1 cellular context compared by ENCODE assay signal in the genomic region with DNA sequence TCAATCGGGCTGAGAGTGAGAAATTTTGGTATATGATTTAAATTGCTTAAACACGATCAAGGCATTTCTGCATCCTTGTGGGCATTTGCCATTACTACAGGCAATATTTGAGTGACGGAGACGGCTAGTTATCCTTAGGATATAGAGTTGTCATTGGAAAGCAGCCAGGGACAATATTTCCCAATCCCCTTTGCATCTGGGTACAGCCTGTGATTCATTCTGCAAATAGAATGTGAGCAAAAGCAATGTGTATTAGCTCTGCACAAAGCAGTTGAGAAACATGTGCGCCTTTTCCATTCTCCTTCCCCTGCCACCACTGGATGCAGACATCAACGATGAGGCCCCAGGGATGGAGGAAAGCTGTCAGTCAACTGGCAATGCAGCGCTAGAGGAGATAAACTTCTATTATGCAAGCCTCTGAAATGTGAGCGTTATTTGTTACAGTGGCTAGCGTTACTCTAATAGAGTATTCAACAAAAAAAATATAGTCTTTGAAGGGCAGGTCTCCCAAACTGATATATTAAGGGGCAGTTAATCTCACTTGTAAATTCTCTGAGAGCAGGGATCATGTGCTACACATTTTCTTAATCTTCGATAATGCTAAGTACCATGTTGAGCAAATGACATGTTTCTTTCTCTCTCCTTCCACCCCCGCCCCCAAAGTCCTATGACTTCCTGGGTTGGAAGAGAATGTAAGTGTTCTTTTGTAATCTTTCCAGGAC.
TF ChIP-seq lines count a peak whose summit lies in the region.

No MANE protein-coding gene starts in this region.

TF ChIP-seq in HepG2, 621 proteins besides CTCF, POLR2A, EP300 and RAD21 (continued from another document and continues in another):
- peak; percentile 43; the same call in 1 of the 2 replicates for TF ChIP-seq MTERF4 (CRISPR knock-in tag; IDR thresholded peaks at IDR 0.05)
- TF ChIP-seq NCOA1 (CRISPR knock-in tag; IDR thresholded peaks at IDR 0.05), result peak; percentile 92
- TF ChIP-seq, protein P1, sequence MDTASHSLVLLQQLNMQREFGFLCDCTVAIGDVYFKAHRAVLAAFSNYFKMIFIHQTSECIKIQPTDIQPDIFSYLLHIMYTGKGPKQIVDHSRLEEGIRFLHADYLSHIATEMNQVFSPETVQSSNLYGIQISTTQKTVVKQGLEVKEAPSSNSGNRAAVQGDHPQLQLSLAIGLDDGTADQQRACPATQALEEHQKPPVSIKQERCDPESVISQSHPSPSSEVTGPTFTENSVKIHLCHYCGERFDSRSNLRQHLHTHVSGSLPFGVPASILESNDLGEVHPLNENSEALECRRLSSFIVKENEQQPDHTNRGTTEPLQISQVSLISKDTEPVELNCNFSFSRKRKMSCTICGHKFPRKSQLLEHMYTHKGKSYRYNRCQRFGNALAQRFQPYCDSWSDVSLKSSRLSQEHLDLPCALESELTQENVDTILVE (CRISPR knock-in tag; IDR thresholded peaks at IDR 0.05), result peak; percentile 96
- TF ChIP-seq, protein P2, sequence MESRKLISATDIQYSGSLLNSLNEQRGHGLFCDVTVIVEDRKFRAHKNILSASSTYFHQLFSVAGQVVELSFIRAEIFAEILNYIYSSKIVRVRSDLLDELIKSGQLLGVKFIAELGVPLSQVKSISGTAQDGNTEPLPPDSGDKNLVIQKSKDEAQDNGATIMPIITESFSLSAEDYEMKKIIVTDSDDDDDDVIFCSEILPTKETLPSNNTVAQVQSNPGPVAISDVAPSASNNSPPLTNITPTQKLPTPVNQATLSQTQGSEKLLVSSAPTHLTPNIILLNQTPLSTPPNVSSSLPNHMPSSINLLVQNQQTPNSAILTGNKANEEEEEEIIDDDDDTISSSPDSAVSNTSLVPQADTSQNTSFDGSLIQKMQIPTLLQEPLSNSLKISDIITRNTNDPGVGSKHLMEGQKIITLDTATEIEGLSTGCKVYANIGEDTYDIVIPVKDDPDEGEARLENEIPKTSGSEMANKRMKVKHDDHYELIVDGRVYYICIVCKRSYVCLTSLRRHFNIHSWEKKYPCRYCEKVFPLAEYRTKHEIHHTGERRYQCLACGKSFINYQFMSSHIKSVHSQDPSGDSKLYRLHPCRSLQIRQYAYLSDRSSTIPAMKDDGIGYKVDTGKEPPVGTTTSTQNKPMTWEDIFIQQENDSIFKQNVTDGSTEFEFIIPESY (CRISPR knock-in tag; IDR thresholded peaks at IDR 0.05), result peak; percentile 91
- peak; percentile 100 for TF ChIP-seq MEIS2 (CRISPR knock-in tag; IDR thresholded peaks at IDR 0.05)
- no peak for TF ChIP-seq MATR3 (CRISPR knock-in tag; IDR thresholded peaks at IDR 0.05)
- no peak; the same call in 1 of the 2 replicates for TF ChIP-seq CHD4 (IDR thresholded peaks at IDR 0.05; ENCODE audit: borderline replicate concordance, low read length)
- no peak; the same call in 1 of the 2 replicates for TF ChIP-seq MTF1 (CRISPR knock-in tag; IDR thresholded peaks at IDR 0.05)
- TF ChIP-seq FOXP1 (IDR thresholded peaks at IDR 0.05), result peak; percentile 76
- TF ChIP-seq FOXP1 (CRISPR knock-in tag; IDR thresholded peaks at IDR 0.05), result peak; percentile 98
- no peak for TF ChIP-seq TRIM22 (IDR thresholded peaks at IDR 0.05)
- no peak for TF ChIP-seq LRRFIP1 (CRISPR knock-in tag; conservative IDR thresholded peaks at IDR 0.05)
- TF ChIP-seq ZNF160 (CRISPR knock-in tag; IDR thresholded peaks at IDR 0.05), result peak; percentile 93
- peak; percentile 85 for TF ChIP-seq ZMAT3 (CRISPR knock-in tag; conservative IDR thresholded peaks at IDR 0.05)
- no peak for TF ChIP-seq ZFAT (CRISPR knock-in tag; conservative IDR thresholded peaks at IDR 0.05)
- peak; percentile 98 for TF ChIP-seq MXI1 (IDR thresholded peaks at IDR 0.05; ENCODE audit: borderline replicate concordance, low read depth, low read length)
- peak; percentile 48 for TF ChIP-seq MAFF (IDR thresholded peaks at IDR 0.05; ENCODE audit: low read depth, low read length)
- TF ChIP-seq ZFX (CRISPR knock-in tag; IDR thresholded peaks at IDR 0.05; ENCODE audit: low read depth), result peak; percentile 60; the same call in 1 of the 2 replicates
- TF ChIP-seq, protein P3, sequence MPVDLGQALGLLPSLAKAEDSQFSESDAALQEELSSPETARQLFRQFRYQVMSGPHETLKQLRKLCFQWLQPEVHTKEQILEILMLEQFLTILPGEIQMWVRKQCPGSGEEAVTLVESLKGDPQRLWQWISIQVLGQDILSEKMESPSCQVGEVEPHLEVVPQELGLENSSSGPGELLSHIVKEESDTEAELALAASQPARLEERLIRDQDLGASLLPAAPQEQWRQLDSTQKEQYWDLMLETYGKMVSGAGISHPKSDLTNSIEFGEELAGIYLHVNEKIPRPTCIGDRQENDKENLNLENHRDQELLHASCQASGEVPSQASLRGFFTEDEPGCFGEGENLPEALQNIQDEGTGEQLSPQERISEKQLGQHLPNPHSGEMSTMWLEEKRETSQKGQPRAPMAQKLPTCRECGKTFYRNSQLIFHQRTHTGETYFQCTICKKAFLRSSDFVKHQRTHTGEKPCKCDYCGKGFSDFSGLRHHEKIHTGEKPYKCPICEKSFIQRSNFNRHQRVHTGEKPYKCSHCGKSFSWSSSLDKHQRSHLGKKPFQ (CRISPR knock-in tag; IDR thresholded peaks at IDR 0.05; ENCODE audit: insufficient replicate concordance), result peak; percentile 90
- TF ChIP-seq SYNCRIP (IDR thresholded peaks at IDR 0.05; ENCODE audit: insufficient read depth, low read depth, low read length), result no peak
- no peak for TF ChIP-seq ATF5 (CRISPR knock-in tag; IDR thresholded peaks at IDR 0.05; ENCODE audit: low read depth)
- TF ChIP-seq ZNF10 (CRISPR knock-in tag; IDR thresholded peaks at IDR 0.05; ENCODE audit: borderline replicate concordance, low read depth), result no peak
- no peak for TF ChIP-seq RBFOX2 (IDR thresholded peaks at IDR 0.05; ENCODE audit: low read depth, low read length)
- TF ChIP-seq HBP1 (CRISPR knock-in tag; IDR thresholded peaks at IDR 0.05; ENCODE audit: low read depth), result peak; percentile 81
- TF ChIP-seq MZF1 (CRISPR knock-in tag; IDR thresholded peaks at IDR 0.05; ENCODE audit: borderline replicate concordance), result peak; percentile 36; the same call in 1 of the 2 replicates
- TF ChIP-seq KDM4B (CRISPR knock-in tag; IDR thresholded peaks at IDR 0.05), result peak; percentile 94
- TF ChIP-seq PCBP2 (optimal IDR thresholded peaks at IDR 0.05; ENCODE audit: low read depth, low read length, poor library complexity, severe bottlenecking), result no peak
- TF ChIP-seq KLF15 (CRISPR knock-in tag; IDR thresholded peaks at IDR 0.05; ENCODE audit: borderline replicate concordance), result no peak
- TF ChIP-seq, protein P4, sequence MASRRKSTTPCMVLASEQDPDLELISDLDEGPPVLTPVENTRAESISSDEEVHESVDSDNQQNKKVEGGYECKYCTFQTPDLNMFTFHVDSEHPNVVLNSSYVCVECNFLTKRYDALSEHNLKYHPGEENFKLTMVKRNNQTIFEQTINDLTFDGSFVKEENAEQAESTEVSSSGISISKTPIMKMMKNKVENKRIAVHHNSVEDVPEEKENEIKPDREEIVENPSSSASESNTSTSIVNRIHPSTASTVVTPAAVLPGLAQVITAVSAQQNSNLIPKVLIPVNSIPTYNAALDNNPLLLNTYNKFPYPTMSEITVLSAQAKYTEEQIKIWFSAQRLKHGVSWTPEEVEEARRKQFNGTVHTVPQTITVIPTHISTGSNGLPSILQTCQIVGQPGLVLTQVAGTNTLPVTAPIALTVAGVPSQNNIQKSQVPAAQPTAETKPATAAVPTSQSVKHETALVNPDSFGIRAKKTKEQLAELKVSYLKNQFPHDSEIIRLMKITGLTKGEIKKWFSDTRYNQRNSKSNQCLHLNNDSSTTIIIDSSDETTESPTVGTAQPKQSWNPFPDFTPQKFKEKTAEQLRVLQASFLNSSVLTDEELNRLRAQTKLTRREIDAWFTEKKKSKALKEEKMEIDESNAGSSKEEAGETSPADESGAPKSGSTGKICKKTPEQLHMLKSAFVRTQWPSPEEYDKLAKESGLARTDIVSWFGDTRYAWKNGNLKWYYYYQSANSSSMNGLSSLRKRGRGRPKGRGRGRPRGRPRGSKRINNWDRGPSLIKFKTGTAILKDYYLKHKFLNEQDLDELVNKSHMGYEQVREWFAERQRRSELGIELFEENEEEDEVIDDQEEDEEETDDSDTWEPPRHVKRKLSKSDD (CRISPR knock-in tag; IDR thresholded peaks at IDR 0.05; ENCODE audit: low read depth), result peak; percentile 93
- TF ChIP-seq HNRNPLL (IDR thresholded peaks at IDR 0.05; ENCODE audit: low read depth, low read length, poor library complexity, severe bottlenecking), result no peak
- TF ChIP-seq, protein P5, sequence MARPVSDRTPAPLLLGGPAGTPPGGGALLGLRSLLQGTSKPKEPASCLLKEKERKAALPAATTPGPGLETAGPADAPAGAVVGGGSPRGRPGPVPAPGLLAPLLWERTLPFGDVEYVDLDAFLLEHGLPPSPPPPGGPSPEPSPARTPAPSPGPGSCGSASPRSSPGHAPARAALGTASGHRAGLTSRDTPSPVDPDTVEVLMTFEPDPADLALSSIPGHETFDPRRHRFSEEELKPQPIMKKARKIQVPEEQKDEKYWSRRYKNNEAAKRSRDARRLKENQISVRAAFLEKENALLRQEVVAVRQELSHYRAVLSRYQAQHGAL (CRISPR knock-in tag; IDR thresholded peaks at IDR 0.05; ENCODE audit: not compliant biosample characterization), result no peak
- peak; percentile 67 for TF ChIP-seq ZFY (CRISPR knock-in tag; IDR thresholded peaks at IDR 0.05)
- TF ChIP-seq, protein P6, sequence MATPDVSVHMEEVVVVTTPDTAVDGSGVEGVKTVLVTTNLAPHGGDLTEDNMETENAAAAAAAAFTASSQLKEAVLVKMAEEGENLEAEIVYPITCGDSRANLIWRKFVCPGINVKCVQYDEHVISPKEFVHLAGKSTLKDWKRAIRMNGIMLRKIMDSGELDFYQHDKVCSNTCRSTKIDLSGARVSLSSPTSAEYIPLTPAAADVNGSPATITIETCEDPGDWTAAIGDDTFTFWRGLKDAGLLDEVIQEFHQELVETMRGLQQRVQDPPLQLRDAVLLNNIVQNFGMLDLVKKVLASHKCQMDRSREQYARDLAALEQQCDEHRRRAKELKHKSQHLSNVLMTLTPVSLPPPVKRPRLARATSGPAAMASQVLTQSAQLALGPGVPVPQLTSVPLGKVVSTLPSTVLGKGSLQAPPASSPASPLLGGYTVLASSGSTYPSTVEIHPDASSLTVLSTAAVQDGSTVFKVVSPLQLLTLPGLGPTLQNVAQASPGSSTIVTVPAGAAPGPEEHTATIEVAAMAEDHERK (CRISPR knock-in tag; IDR thresholded peaks at IDR 0.05; ENCODE audit: low read depth), result peak; percentile 49; the same call in 1 of the 2 replicates
- TF ChIP-seq FOSL2 (CRISPR knock-in tag; IDR thresholded peaks at IDR 0.05), result peak; percentile 100
- TF ChIP-seq, protein P7, sequence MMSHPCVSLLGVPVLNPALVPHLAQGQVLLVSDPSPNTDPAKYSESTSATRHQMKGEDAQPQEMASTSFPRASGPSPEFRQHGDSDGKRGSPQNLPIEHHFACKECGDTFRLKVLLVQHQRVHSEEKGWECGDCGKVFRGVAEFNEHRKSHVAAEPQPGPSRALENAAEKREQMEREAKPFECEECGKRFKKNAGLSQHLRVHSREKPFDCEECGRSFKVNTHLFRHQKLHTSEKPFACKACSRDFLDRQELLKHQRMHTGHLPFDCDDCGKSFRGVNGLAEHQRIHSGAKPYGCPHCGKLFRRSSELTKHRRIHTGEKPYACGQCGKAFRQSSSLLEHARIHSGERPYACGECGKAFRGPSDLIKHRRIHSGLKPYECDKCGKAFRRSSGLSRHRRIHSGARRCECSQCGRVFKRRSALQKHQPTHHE (CRISPR knock-in tag; IDR thresholded peaks at IDR 0.05; ENCODE audit: borderline replicate concordance), result peak; percentile 80; the same call in 1 of the 2 replicates
